Comparison of ENCODE assay signal across 1 cellular context in genomic region chr10:69813632-69814031, GRCh38.
TF ChIP-seq lines count a peak whose summit lies in the region.

No MANE protein-coding gene starts in this region.

TF ChIP-seq in H1, 55 proteins besides CTCF, POLR2A, EP300 and RAD21 (continued from another document):
- TF ChIP-seq USF2 (IDR thresholded peaks at IDR 0.05; ENCODE audit: low read length) (no peak), NRF1 (IDR thresholded peaks at IDR 0.05; ENCODE audit: low read depth, low read length) (no peak), POU5F1 (IDR thresholded peaks at IDR 0.05; ENCODE audit: low read depth, low read length) (no peak), EZH2 (IDR thresholded peaks at IDR 0.05; ENCODE audit: low read depth, low read length, severe bottlenecking) (no peak), SP2 (IDR thresholded peaks at IDR 0.05; ENCODE audit: low read length) (no peak)
